In the genomic region with DNA sequence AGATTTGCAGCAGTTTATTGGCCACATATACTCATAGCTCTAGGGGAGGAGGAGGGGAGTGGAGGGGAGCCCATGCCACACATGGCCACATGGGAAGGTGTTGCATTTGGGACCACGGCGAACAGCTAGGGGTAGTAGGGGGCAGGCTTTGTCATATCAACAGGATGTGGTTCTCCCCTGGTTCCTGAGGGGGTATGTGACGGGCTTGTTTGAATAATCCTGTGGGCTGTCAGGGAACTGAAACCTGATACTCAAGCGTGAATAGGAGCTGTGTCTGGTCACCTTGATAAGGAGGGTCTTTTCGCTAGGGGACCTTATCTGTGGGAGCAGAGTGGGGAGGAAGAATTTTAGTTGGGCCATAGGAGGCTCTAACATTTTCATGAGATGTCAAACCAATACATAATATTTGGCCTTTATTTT, we compare ENCODE assay signal across 13 cellular contexts.
DNase-seq lines count a peak whose midpoint lies in the region; ATAC-seq and TF ChIP-seq lines count a peak whose summit lies in the region.
"Had no signal": no experiment of that assay in that cellular context is flagged by ENCODE, and none has a peak within 500 bp of the region (broad histone marks: within the 10 kb centered on the region; RNA-seq: fewer than 3 reads in every experiment).

No MANE protein-coding gene starts in this region.

- peak overlapping the region; percentile 53 for H3K4me3 Mint-ChIP-seq in WTC11
- H3K4me3 Mint-ChIP-seq: activated CD4-positive, alpha-beta T cell treated with anti-CD3 and anti-CD28 coated beads, Interleukin-2, amount 10 ng/mL, durations not matched to agents 7 days and 5 days had no signal

- H3K79me2 ChIP-seq in DOHH2 (ENCODE audit: control insufficient read depth, low read length): no peaks in the 10 kb centered on the region

- intact Hi-C loops in adrenal gland (cut with DNase I) (no loop called here), mucosa of descending colon (cut with DNase I, micrococcal nuclease) (no loop called here)

- CTCF ChIA-PET in WTC11 (lab: Charles Lee): interaction anchor here (0.7 to 2.0 kb wide), 6 partner anchors 11 to 374 kb away, joined by 3 to 30 read pairs (median 3); no protein-coding TSS in a partner anchor

- H3K27me3 ChIP-seq in DOHH2 (ENCODE audit: control insufficient read depth, low read length): no peaks in the 10 kb centered on the region
- no peaks in the 10 kb centered on the region for H3K27me3 ChIP-seq in adrenal gland
- H3K27me3 ChIP-seq in Peyer's patch: no peaks in the 10 kb centered on the region
- no peaks in the 10 kb centered on the region for H3K27me3 ChIP-seq in brain microvascular endothelial cell (replicated peaks)

- 36 to 66% (median 39%) methylated on average over 5 of the region's 5 CpGs for WGBS in adrenal gland, 4 donors

- H3K4me2 ChIP-seq in DOHH2 (ENCODE audit: low read length): peak overlapping the region; percentile 56
- H3K4me2 ChIP-seq: smooth muscle cell had no signal

- no peaks in the 10 kb centered on the region for H3F3A ChIP-seq in DOHH2 (ENCODE audit: control insufficient read depth, insufficient read depth)

- peaks cover 28% of the 10 kb centered on the region for H3K4me1 Mint-ChIP-seq in WTC11

- H3K27ac Mint-ChIP-seq in WTC11: peak overlapping the region; percentile 44; the same call in 1 of the 2 replicates
- H3K27ac Mint-ChIP-seq: activated CD4-positive, alpha-beta T cell treated with anti-CD3 and anti-CD28 coated beads, Interleukin-2, amount 10 ng/mL, durations not matched to agents 7 days and 5 days had no signal

- no peaks in the 10 kb centered on the region for H4K20me1 ChIP-seq in DOHH2 (ENCODE audit: control insufficient read depth, insufficient read depth, low read depth, low read length)

- H3K4me1 ChIP-seq in DOHH2 (ENCODE audit: control insufficient read depth, low read length) (peaks cover 20% of the 10 kb centered on the region), adrenal gland (replicated peaks in 1 of 2) (no peaks in the 10 kb centered on the region), Peyer's patch (no peaks in the 10 kb centered on the region), mucosa of descending colon (ENCODE audit: low read depth) (no peaks in the 10 kb centered on the region)

- DNase-seq in WTC11 (ENCODE audit: low spot score) (peak; percentile 30), adrenal gland (no peak), Peyer's patch (no peak), mucosa of descending colon (no peak), brain microvascular endothelial cell (no peak)
- DNase-seq: activated CD4-positive, alpha-beta T cell treated with anti-CD3 and anti-CD28 coated beads, Interleukin-2, amount 10 ng/mL, durations not matched to agents 7 days and 5 days; NCI-H446 treated with DMSO at 0.1 percent for 48 hours; trophoblast cell had no signal

- H3K36me3 ChIP-seq in DOHH2 (ENCODE audit: control insufficient read depth, low read length): no peaks in the 10 kb centered on the region
- no peaks in the 10 kb centered on the region for H3K36me3 ChIP-seq in adrenal gland (replicated peaks in 1 of 2)
- H3K36me3 ChIP-seq in Peyer's patch: no peaks in the 10 kb centered on the region
- H3K36me3 ChIP-seq in mucosa of descending colon (ENCODE audit: low read depth): no peaks in the 10 kb centered on the region
- no peaks in the 10 kb centered on the region for H3K36me3 ChIP-seq in brain microvascular endothelial cell (replicated peaks)

- H3K9me2 ChIP-seq in DOHH2 (replicated peaks; ENCODE audit: control insufficient read depth, low read length): no peaks in the 10 kb centered on the region

- POLR2A ChIA-PET in WTC11 (lab: Charles Lee): no interaction called here

- in situ Hi-C loops in brain microvascular endothelial cell (cut with HindIII; ENCODE audit: low pct_ligation_motif_present, low sequenced_read_pairs): no loop called here

- H3K27me3 Mint-ChIP-seq in WTC11 (ENCODE audit: low read depth): no peaks in the 10 kb centered on the region

- TF ChIP-seq POLR2A in adrenal gland (IDR thresholded peaks at IDR 0.05) (no peak), Peyer's patch (IDR thresholded peaks at IDR 0.05) (no peak)

- H3K36me3 Mint-ChIP-seq in WTC11: no peaks in the 10 kb centered on the region

- peak overlapping the region; percentile 46 for H3K4me3 ChIP-seq in DOHH2 (ENCODE audit: low read length)
- no peak overlapping the region for H3K4me3 ChIP-seq in adrenal gland
- no peak overlapping the region for H3K4me3 ChIP-seq in Peyer's patch
- no peak overlapping the region for H3K4me3 ChIP-seq in mucosa of descending colon
- H3K4me3 ChIP-seq in brain microvascular endothelial cell (ENCODE audit: low read depth, low read length): no peak overlapping the region
- H3K4me3 ChIP-seq: smooth muscle cell had no signal

- peak; percentile 70 for ATAC-seq in GM21390 (IDR thresholded peaks at IDR 0.05; ENCODE audit: unreplicated experiment)
- ATAC-seq in HG03196 (IDR thresholded peaks at IDR 0.05; ENCODE audit: unreplicated experiment): peak; percentile 76
- ATAC-seq in WTC11: peak; percentile 91
- ATAC-seq in mucosa of descending colon: no peak

- no peaks in the 10 kb centered on the region for H3K9me3 Mint-ChIP-seq in WTC11
- H3K9me3 Mint-ChIP-seq: activated CD4-positive, alpha-beta T cell treated with anti-CD3 and anti-CD28 coated beads, Interleukin-2, amount 10 ng/mL, durations not matched to agents 7 days and 5 days had no signal

- H3K27ac ChIP-seq in DOHH2 (ENCODE audit: low read depth, low read length) (no peak overlapping the region), adrenal gland (no peak overlapping the region), Peyer's patch (no peak overlapping the region), brain microvascular endothelial cell (no peak overlapping the region)
- H3K27ac ChIP-seq: C4-2B had no signal

- H3K9me3 ChIP-seq in DOHH2 (ENCODE audit: control insufficient read depth, insufficient read depth, low read length): no peaks in the 10 kb centered on the region
- no peaks in the 10 kb centered on the region for H3K9me3 ChIP-seq in adrenal gland (replicated peaks in 1 of 3)
- no peaks in the 10 kb centered on the region for H3K9me3 ChIP-seq in Peyer's patch
- H3K9me3 ChIP-seq in mucosa of descending colon: no peaks in the 10 kb centered on the region

- TF ChIP-seq CTCF in DOHH2 (IDR thresholded peaks at IDR 0.05; ENCODE audit: low read depth, low read length, poor library complexity, severe bottlenecking) (no peak), WTC11 (IDR thresholded peaks at IDR 0.05) (no peak), adrenal gland (IDR thresholded peaks at IDR 0.05) (no peak), Peyer's patch (IDR thresholded peaks at IDR 0.05) (no peak), mucosa of descending colon (IDR thresholded peaks at IDR 0.05) (no peak), brain microvascular endothelial cell (IDR thresholded peaks at IDR 0.05; ENCODE audit: low read depth, low read length, missing control alignments) (no peak)

TF ChIP-seq in WTC11, 78 proteins besides CTCF, POLR2A, EP300 and RAD21:
- TF ChIP-seq SMAD4 (CRISPR knock-in tag; IDR thresholded peaks at IDR 0.05): no peak
- no peak for TF ChIP-seq TEAD4 (CRISPR knock-in tag; IDR thresholded peaks at IDR 0.05)
- TF ChIP-seq ZNF138 (CRISPR knock-in tag; conservative IDR thresholded peaks at IDR 0.05): no peak
- no peak for TF ChIP-seq SP1 (CRISPR knock-in tag; conservative IDR thresholded peaks at IDR 0.05)
- no peak for TF ChIP-seq CREB1 (CRISPR knock-in tag; IDR thresholded peaks at IDR 0.05)
- TF ChIP-seq, protein P1, sequence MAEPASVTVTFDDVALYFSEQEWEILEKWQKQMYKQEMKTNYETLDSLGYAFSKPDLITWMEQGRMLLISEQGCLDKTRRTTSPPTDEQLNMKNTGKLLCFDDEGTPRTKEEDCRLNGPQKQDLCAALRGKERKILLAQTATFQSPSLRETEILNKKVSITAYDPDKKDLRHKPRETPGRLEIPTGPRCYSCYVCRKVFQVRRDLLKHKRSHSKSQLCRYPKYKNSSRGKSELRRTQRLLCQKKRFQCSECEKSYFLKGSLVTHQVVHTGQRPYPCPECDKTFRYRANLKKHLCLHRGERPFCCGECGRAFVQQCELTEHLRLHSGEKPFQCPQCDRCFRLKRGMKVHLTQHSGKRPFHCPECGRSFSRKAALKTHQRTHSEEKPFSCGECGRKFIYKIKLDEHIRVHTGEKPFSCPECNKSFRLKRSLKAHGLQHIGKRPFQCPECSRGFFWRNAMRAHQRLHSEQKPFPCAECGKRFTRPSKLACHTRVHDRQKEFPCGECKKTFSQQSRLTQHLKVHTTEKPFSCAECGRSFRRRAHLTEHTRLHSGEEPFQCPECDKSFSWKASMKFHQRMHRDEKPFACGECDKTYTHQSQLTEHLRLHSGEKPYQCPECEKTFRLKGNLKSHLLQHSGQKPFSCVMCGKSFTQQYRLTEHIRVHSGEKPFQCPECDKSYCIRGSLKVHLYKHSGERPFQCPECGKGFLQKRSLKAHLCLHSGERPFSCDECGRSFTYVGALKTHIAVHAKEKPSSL (CRISPR knock-in tag; conservative IDR thresholded peaks at IDR 0.05): no peak
- TF ChIP-seq PREB (CRISPR knock-in tag; IDR thresholded peaks at IDR 0.05; ENCODE audit: borderline replicate concordance): no peak
- TF ChIP-seq ELF4 (CRISPR knock-in tag; IDR thresholded peaks at IDR 0.05; ENCODE audit: low read depth): no peak
- TF ChIP-seq ZBTB21 (CRISPR knock-in tag; IDR thresholded peaks at IDR 0.05; ENCODE audit: borderline replicate concordance): no peak
- no peak for TF ChIP-seq RORB (CRISPR knock-in tag; IDR thresholded peaks at IDR 0.05)
